In genomic region chr14:65462411-65462810, GRCh38 we compare ENCODE assay signal across 8 cellular contexts. TPM values are rescaled to one million over a fixed set of nuclear protein-coding genes. Genes with fewer than 3 reads are reported as not detected.
DNase-seq lines count a peak whose midpoint lies in the region; ATAC-seq and TF ChIP-seq lines count a peak whose summit lies in the region.

No MANE protein-coding gene starts in this region.

- H3K4ac ChIP-seq in H9 (ENCODE audit: low read depth, low read length) = no peak overlapping the region

- no peak for DNase-seq in activated T-cell treated with anti-CD3 and anti-CD28 coated beads, Interleukin-2, amount 50 U/mL, for 24 hours
- DNase-seq in activated T-cell treated with anti-CD3 and anti-CD28 coated beads for 4 hours (no peak), T-cell (no peak), islet precursor cell (no peak), tibial nerve (ENCODE audit: low spot score in 2 of 2) (no peak), H9 (no peak)

- peaks cover 60% of the 10 kb centered on the region for H3K4me1 Mint-ChIP-seq in activated T-cell treated with anti-CD3 and anti-CD28 coated beads, Interleukin-2, amount 50 U/mL, for 24 hours (ENCODE audit: low read depth)
- H3K4me1 Mint-ChIP-seq in T-cell (peaks cover 47 to 55% (median 50%) of the 10 kb centered on the region in 3 donors), H9 (peaks cover 4 to 7% of the 10 kb centered on the region in 2 experiments; a peak in 3 of 4 replicates)

- no peaks in the 10 kb centered on the region for H3K23me2 ChIP-seq in H9 (ENCODE audit: insufficient read length, low read depth, low read length, poor library complexity, severe bottlenecking)

- no peak overlapping the region for H3K18ac ChIP-seq in H9 (ENCODE audit: insufficient read length, low read depth, low read length)

- no peak for TF ChIP-seq EP300 in tibial nerve (IDR thresholded peaks at IDR 0.05)

- H3K14ac ChIP-seq in H9 (ENCODE audit: insufficient read depth, low read length) = no peak overlapping the region

- TF ChIP-seq CTCF in tibial nerve (IDR thresholded peaks at IDR 0.05) (no peak), H9 (conservative IDR thresholded peaks at IDR 0.05) (no peak)

- H3K9me3 ChIP-seq in skeletal muscle satellite cell (replicated peaks; ENCODE audit: low read length) (no peaks in the 10 kb centered on the region), tibial nerve (no peaks in the 10 kb centered on the region), H9 (ENCODE audit: control insufficient read depth, low read depth, low read length) (no peaks in the 10 kb centered on the region)

- no peak overlapping the region for H2AK5ac ChIP-seq in H9 (ENCODE audit: insufficient read length, low read length)

- POLR2A ChIA-PET in T-cell (lab: Charles Lee) = no interaction called here

- no peak overlapping the region for H2BK12ac ChIP-seq in H9 (ENCODE audit: insufficient read length, low read depth, low read length)

- H3K27me3 Mint-ChIP-seq in activated T-cell treated with anti-CD3 and anti-CD28 coated beads, Interleukin-2, amount 50 U/mL, for 24 hours = no peaks in the 10 kb centered on the region
- H3K27me3 Mint-ChIP-seq in T-cell = no peaks in the 10 kb centered on the region
- H3K27me3 Mint-ChIP-seq in H9 (ENCODE audit: low read depth) = no peaks in the 10 kb centered on the region

- no peak overlapping the region for H3K27ac ChIP-seq in tibial nerve
- H3K27ac ChIP-seq in H9 (ENCODE audit: insufficient read length, low read depth, low read length) = no peak overlapping the region

- WGBS in tibial nerve, 2 donors = 61 to 66% methylated on average over 3 of the region's 3 CpGs
- WGBS in H9 (ENCODE audit: extremely low coverage, insufficient read length, low lambda C conversion rate) = no CpG with 5 or more reads among the region's 3 CpGs

- ATAC-seq in HG02885 (IDR thresholded peaks at IDR 0.05; ENCODE audit: poor library complexity, unreplicated experiment) = peak; percentile 80
- no peak for ATAC-seq in T-cell (replicated peaks in 1 of 4)

- no peak overlapping the region for H4K91ac ChIP-seq in H9 (ENCODE audit: insufficient read length, low read depth, low read length)

- H3K4me2 ChIP-seq in skeletal muscle satellite cell (ENCODE audit: low read length) (peak overlapping the region; percentile 28), H9 (ENCODE audit: insufficient read depth, insufficient read length, low read length) (no peak overlapping the region)

- no peak overlapping the region for H2AFZ ChIP-seq in H9 (ENCODE audit: low read length)

- no peak overlapping the region for H3K56ac ChIP-seq in H9 (ENCODE audit: insufficient read length, low read depth, low read length)

- CTCF ChIA-PET in T-cell (lab: Charles Lee) = no interaction called here

- H3K4me3 ChIP-seq in skeletal muscle satellite cell (ENCODE audit: low read length) (no peak overlapping the region), tibial nerve (no peak overlapping the region)

- H3K79me1 ChIP-seq in H9 (ENCODE audit: insufficient read depth, low read depth, low read length, poor library complexity, severe bottlenecking) = no peaks in the 10 kb centered on the region

- no peak overlapping the region for H2BK20ac ChIP-seq in H9 (ENCODE audit: low read depth, low read length, poor library complexity, severe bottlenecking)

- H4K5ac ChIP-seq in H9 (ENCODE audit: insufficient read length, low read depth, low read length) = no peak overlapping the region

- H3K9me3 Mint-ChIP-seq in activated T-cell treated with anti-CD3 and anti-CD28 coated beads, Interleukin-2, amount 50 U/mL, for 24 hours = peaks cover under 1% of the 10 kb centered on the region
- H3K9me3 Mint-ChIP-seq in T-cell (no peaks in the 10 kb centered on the region), H9 (no peaks in the 10 kb centered on the region)

- H3K23ac ChIP-seq in H9 (ENCODE audit: insufficient read length, low read depth, low read length) = no peak overlapping the region

- H2BK15ac ChIP-seq in H9 (ENCODE audit: low read depth, low read length) = no peak overlapping the region

- peaks cover 72% of the 10 kb centered on the region for H3K36me3 Mint-ChIP-seq in activated T-cell treated with anti-CD3 and anti-CD28 coated beads, Interleukin-2, amount 50 U/mL, for 24 hours (ENCODE audit: low read depth)
- peaks cover 44% of the 10 kb centered on the region for H3K36me3 Mint-ChIP-seq in T-cell
- H3K36me3 Mint-ChIP-seq in H9 (ENCODE audit: insufficient read depth in 1 of 3, low read depth in 3 of 3) = peaks cover 5 to 8% (median 8%) of the 10 kb centered on the region in 3 experiments; a peak in 6 of 7 replicates

- no peak overlapping the region for H3T11ph ChIP-seq in H9 (ENCODE audit: low read length)

- H3K36me3 ChIP-seq in skeletal muscle satellite cell (ENCODE audit: insufficient read depth, low read length) (peaks cover 2% of the 10 kb centered on the region), tibial nerve (peaks cover 0 to 39% (median 0%) of the 10 kb centered on the region in 3 donors)

- no peaks in the 10 kb centered on the region for H4K20me1 ChIP-seq in H9 (ENCODE audit: control insufficient read depth, insufficient read depth, insufficient read length)

- H3K27me3 ChIP-seq in skeletal muscle satellite cell (ENCODE audit: control insufficient read depth, insufficient read depth, low read length) (no peaks in the 10 kb centered on the region), tibial nerve (no peaks in the 10 kb centered on the region), H9 (ENCODE audit: insufficient read depth, low read length) (no peaks in the 10 kb centered on the region)

- H3K4me1 ChIP-seq in skeletal muscle satellite cell (ENCODE audit: control insufficient read depth, insufficient read depth, low read length) (peaks cover 17% of the 10 kb centered on the region), tibial nerve (peaks cover 0 to 13% (median 3%) of the 10 kb centered on the region in 4 donors), H9 (ENCODE audit: insufficient read depth, low read length) (no peaks in the 10 kb centered on the region)

- H3K79me2 ChIP-seq in H9 (ENCODE audit: insufficient read depth, low read length) = no peaks in the 10 kb centered on the region

- H3K9ac ChIP-seq in skeletal muscle satellite cell (ENCODE audit: low read depth, low read length) = no peak overlapping the region
- H3K9ac ChIP-seq in H9 (ENCODE audit: extremely low read depth, insufficient read length, low read length) = no peak overlapping the region

- H2BK5ac ChIP-seq in H9 (ENCODE audit: insufficient read length, low read length) = no peak overlapping the region

- no peak overlapping the region for H3K4me3 Mint-ChIP-seq in activated T-cell treated with anti-CD3 and anti-CD28 coated beads, Interleukin-2, amount 50 U/mL, for 24 hours
- H3K4me3 Mint-ChIP-seq in T-cell (no peak overlapping the region), H9 (no peak overlapping the region)

- H4K8ac ChIP-seq in H9 (replicated peaks; ENCODE audit: insufficient read length, low read depth, low read length) = no peak overlapping the region

- TF ChIP-seq POLR2A in tibial nerve (IDR thresholded peaks at IDR 0.05) = no peak

- no peak overlapping the region for H2BK120ac ChIP-seq in H9 (ENCODE audit: low read depth, low read length, poor library complexity, severe bottlenecking)

- H3K27ac Mint-ChIP-seq in activated T-cell treated with anti-CD3 and anti-CD28 coated beads, Interleukin-2, amount 50 U/mL, for 24 hours = peak overlapping the region; percentile 81
- H3K27ac Mint-ChIP-seq in T-cell (peak overlapping the region; percentile 3 to 4), H9 (no peak overlapping the region)

RNA-seq across cellular contexts. Expression of gene FUT8, which starts 49.9 kb away (rescaled TPM):
- total RNA-seq in T-cell (10 to 100 TPM; 37.6 to 51.7 (median 43.9) TPM), tibial nerve (100 to 1,000 TPM in 1 of 4 donors, 10 to 100 TPM in 3; 69.6 to 114 (median 91.2) TPM), H9 (2021) (43.9 and 44.3 TPM in 2 replicates)
- total RNA-seq in skeletal muscle satellite cell (2012; rRNA removed) = 60.9 and 81.1 TPM in 2 replicates

Comparison
In these comparisons a context has a peak if more than half of its experiments do, and no peak if none do; other contexts are left out.
1. H3K27ac Mint-ChIP-seq: peak in activated T-cell treated with anti-CD3 and anti-CD28 coated beads, Interleukin-2, amount 50 U/mL, for 24 hours (single experiment) and T-cell (2 of 2); none in H9 (0 of 3).